ENCODE assay signal across 30 cellular contexts in the genomic region with DNA sequence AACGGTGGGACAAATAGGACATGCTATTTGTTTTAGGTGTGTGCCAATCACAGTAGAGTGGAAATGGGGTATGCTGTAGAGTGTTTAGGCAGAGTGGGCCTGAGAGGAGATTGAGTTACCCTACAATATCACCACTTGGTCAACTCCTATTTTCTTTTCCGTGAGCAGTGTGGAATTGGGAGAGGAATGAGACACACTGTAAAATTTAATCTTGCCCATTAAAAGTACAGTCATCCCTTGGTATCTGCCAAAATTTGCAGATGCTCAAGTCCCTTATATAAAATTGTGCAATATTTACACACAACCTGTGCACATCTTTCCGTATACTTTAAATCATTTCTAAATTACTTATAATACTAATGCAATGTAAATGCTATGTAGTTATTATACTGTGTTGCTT.
"Had no signal": no experiment of that assay in that cellular context is flagged by ENCODE, and none has a peak within 500 bp of the region (broad histone marks: within the 10 kb centered on the region; RNA-seq: fewer than 3 reads in every experiment).

No MANE protein-coding gene starts in this region.

- H3K9me3 Mint-ChIP-seq: immature natural killer cell; naive thymus-derived CD8-positive, alpha-beta T cell; nephron; neural crest cell; stimulated activated memory B cell treated with anti-CD40 and anti-IgM and Interleukin-4, amounts not matched to agents 10 μg/mL and 1 μg/mL and 100 μg/mL, for 72 hours; stimulated activated naive CD8-positive, alpha-beta T cell treated with anti-CD3 and anti-CD28 coated beads, Interleukin-15, amount 100 ng/mL, for 72 hours; type B pancreatic cell had no signal

- H3K9me3 ChIP-seq: left lung, lower lobe of right lung, pancreas, prostate gland, sigmoid colon, tibial nerve, vagina had no signal

- H3K36me3 Mint-ChIP-seq: immature natural killer cell; naive thymus-derived CD8-positive, alpha-beta T cell; stimulated activated memory B cell treated with anti-CD40 and anti-IgM and Interleukin-4, amounts not matched to agents 10 μg/mL and 1 μg/mL and 100 μg/mL, for 72 hours; type B pancreatic cell had no signal

- H3K27ac ChIP-seq: left lung, lower lobe of right lung, pancreas, prostate gland, sigmoid colon, tibial nerve, vagina had no signal

- H3K4me3 ChIP-seq: left lung, lower lobe of right lung, pancreas, prostate gland, sigmoid colon, smooth muscle cell, tibial nerve, vagina had no signal

- H3K4me1 ChIP-seq: left lung, lower lobe of right lung, pancreas, prostate gland, sigmoid colon, tibial nerve, vagina had no signal

- H3K36me3 ChIP-seq: left lung, lower lobe of right lung, pancreas, prostate gland, sigmoid colon, tibial nerve, vagina had no signal

- FAIRE-seq: islet of Langerhans, kidney, pancreas had no signal

- H3K27me3 ChIP-seq: left lung, pancreas, sigmoid colon, tibial nerve, vagina had no signal

- H3K4me2 ChIP-seq: smooth muscle cell had no signal

- DNase-seq: hypothalamus; immature natural killer cell; kidney; left colon; left lung; lower lobe of right lung; mammary epithelial cell; mesenchymal stem cell; naive thymus-derived CD8-positive, alpha-beta T cell; pancreas; posterior cingulate gyrus; retina; right cardiac atrium; sigmoid colon; stimulated activated CD4-positive, alpha-beta T cell treated with anti-CD3 and anti-CD28 coated beads, Interleukin-1b, Interleukin-23, amount 100 ng/mL, for 48 hours; stimulated activated CD4-positive, alpha-beta T cell treated with anti-CD3 and anti-CD28 coated beads, Interleukin-2, amount 100 ng/mL, for 48 hours; stimulated activated CD4-positive, alpha-beta T cell treated with anti-CD3 and anti-CD28 coated beads, Interleukin-4, amount 100 ng/mL, for 4 hours; stimulated activated CD8-positive, alpha-beta memory T cell treated with anti-CD3 and anti-CD28 coated beads, Interleukin-4, amount 100 ng/mL, for 48 hours; stimulated activated naive CD4-positive, alpha-beta T cell treated with Interleukin-2 at 50 U/mL for 16 hours; stimulated activated naive CD8-positive, alpha-beta T cell treated with anti-CD3 and anti-CD28 coated beads, Interleukin-15, amount 100 ng/mL, for 72 hours; substantia nigra had no signal

- H3K4me3 Mint-ChIP-seq: immature natural killer cell; naive thymus-derived CD8-positive, alpha-beta T cell; nephron; neural crest cell; stimulated activated memory B cell treated with anti-CD40 and anti-IgM and Interleukin-4, amounts not matched to agents 10 μg/mL and 1 μg/mL and 100 μg/mL, for 72 hours; stimulated activated naive CD8-positive, alpha-beta T cell treated with anti-CD3 and anti-CD28 coated beads, Interleukin-15, amount 100 ng/mL, for 72 hours; type B pancreatic cell had no signal

- ATAC-seq: left colon; left lung; lower lobe of right lung; naive thymus-derived CD8-positive, alpha-beta T cell; pancreas; right cardiac atrium; stimulated activated memory B cell treated with anti-CD40 and anti-IgM and Interleukin-4, amounts not matched to agents 10 μg/mL and 1 μg/mL and 100 μg/mL, for 72 hours; stimulated activated naive CD8-positive, alpha-beta T cell treated with anti-CD3 and anti-CD28 coated beads, Interleukin-15, amount 100 ng/mL, for 72 hours had no signal

- H3K27ac Mint-ChIP-seq: nephron; stimulated activated naive CD8-positive, alpha-beta T cell treated with anti-CD3 and anti-CD28 coated beads, Interleukin-15, amount 100 ng/mL, for 72 hours; type B pancreatic cell had no signal

- H3K4me1 Mint-ChIP-seq: neural crest cell; stimulated activated memory B cell treated with anti-CD40 and anti-IgM and Interleukin-4, amounts not matched to agents 10 μg/mL and 1 μg/mL and 100 μg/mL, for 72 hours; stimulated activated naive CD8-positive, alpha-beta T cell treated with anti-CD3 and anti-CD28 coated beads, Interleukin-15, amount 100 ng/mL, for 72 hours had no signal

- H3K27me3 Mint-ChIP-seq: naive thymus-derived CD8-positive, alpha-beta T cell; stimulated activated memory B cell treated with anti-CD40 and anti-IgM and Interleukin-4, amounts not matched to agents 10 μg/mL and 1 μg/mL and 100 μg/mL, for 72 hours; stimulated activated naive CD8-positive, alpha-beta T cell treated with anti-CD3 and anti-CD28 coated beads, Interleukin-15, amount 100 ng/mL, for 72 hours; type B pancreatic cell had no signal
